15 cellular contexts compared by ENCODE assay signal in genomic region chr17:19011581-19011980, GRCh38. TPM values are rescaled to one million over a fixed set of nuclear protein-coding genes. Genes with fewer than 3 reads are reported as not detected.
"Had no signal": no experiment of that assay in that cellular context is flagged by ENCODE, and none has a peak within 500 bp of the region (broad histone marks: within the 10 kb centered on the region; RNA-seq: fewer than 3 reads in every experiment).

No MANE protein-coding gene starts in this region.

- FAIRE-seq: endometrium, small intestine had no signal

- H3K4me3 ChIP-seq: cardiac muscle cell, dorsolateral prefrontal cortex, thoracic aorta, uterus had no signal

- H3K27me3 ChIP-seq: cardiac muscle cell, uterus had no signal

- H3K27ac ChIP-seq: cardiac muscle cell, dorsolateral prefrontal cortex, thoracic aorta, uterus had no signal

- H3K9me3 ChIP-seq: thoracic aorta, uterus had no signal

- DNase-seq: activated CD4-positive, alpha-beta memory T cell treated with anti-CD3 and anti-CD28 coated beads, Interleukin-2, amount 10 ng/mL, durations not matched to agents 7 days and 5 days; activated CD4-positive, alpha-beta T cell treated with anti-CD3 and anti-CD28 coated beads for 4 hours; activated naive CD4-positive, alpha-beta T cell treated with anti-CD3 and anti-CD28 coated beads, Interleukin-2, amount 10 ng/mL, durations not matched to agents 7 days and 5 days; activated T-cell treated with anti-CD3 and anti-CD28 coated beads, Interleukin-2, amount 50 U/mL, for 24 hours; dorsolateral prefrontal cortex; hippocampal formation; T-helper 2 cell; uterus had no signal

- H3K4me1 ChIP-seq: uterus had no signal

- H3K36me3 ChIP-seq: cardiac muscle cell, thoracic aorta, uterus had no signal

RNA-seq across cellular contexts. Expression of gene GRAP, which starts 35.2 kb away (rescaled TPM):
- total RNA-seq: myocyte had no signal
- polyA plus RNA-seq: cardiac muscle cell had no signal

RNA-seq across cellular contexts. Expression of gene SLC5A10, which starts 59.6 kb away (rescaled TPM):
- total RNA-seq: activated CD4-positive, alpha-beta memory T cell treated with anti-CD3 and anti-CD28 coated beads, Interleukin-2, amount 10 ng/mL, durations not matched to agents 7 days and 5 days; myocyte; thoracic aorta; uterus; WTC11 had no signal
- polyA plus RNA-seq: cardiac muscle cell, keratinocyte had no signal
